Comparison of ENCODE assay signal across 1 cellular context in the genomic region with DNA sequence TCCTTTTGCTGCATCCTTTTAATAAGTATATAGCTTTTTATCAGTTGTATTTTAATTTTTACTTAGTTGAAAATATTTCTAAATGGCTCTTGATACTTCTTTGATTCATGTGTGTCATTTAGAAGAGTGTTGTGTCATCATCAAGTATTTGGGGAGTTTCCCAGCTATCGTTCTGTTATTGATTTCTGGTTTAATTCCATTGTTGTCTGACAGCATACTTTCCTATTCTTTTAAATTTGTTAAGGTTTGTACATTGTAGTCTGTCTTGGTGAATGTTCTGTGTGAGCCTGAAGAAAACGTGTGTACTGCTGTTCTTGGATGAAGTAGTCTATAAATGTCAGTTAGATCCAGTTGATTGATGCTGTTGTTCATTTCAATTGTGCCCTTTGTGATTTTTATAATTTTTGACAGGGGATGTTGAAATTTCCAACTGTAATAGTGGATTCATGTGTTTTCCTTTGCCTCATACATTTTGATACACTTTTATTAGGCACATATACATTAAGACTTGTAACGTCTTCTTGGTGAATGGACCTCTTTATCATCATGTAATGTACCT.
TF ChIP-seq lines count a peak whose summit lies in the region.

No MANE protein-coding gene starts in this region.

TF ChIP-seq in IMR-90, 13 proteins besides CTCF, POLR2A, EP300 and RAD21:
- TF ChIP-seq, protein P1, sequence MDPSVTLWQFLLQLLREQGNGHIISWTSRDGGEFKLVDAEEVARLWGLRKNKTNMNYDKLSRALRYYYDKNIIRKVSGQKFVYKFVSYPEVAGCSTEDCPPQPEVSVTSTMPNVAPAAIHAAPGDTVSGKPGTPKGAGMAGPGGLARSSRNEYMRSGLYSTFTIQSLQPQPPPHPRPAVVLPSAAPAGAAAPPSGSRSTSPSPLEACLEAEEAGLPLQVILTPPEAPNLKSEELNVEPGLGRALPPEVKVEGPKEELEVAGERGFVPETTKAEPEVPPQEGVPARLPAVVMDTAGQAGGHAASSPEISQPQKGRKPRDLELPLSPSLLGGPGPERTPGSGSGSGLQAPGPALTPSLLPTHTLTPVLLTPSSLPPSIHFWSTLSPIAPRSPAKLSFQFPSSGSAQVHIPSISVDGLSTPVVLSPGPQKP (IDR thresholded peaks at IDR 0.05; ENCODE audit: borderline replicate concordance, low read depth, low read length): no peak
- TF ChIP-seq CEBPB (IDR thresholded peaks at IDR 0.05; ENCODE audit: low read depth, low read length) (no peak), MAZ (IDR thresholded peaks at IDR 0.05; ENCODE audit: borderline replicate concordance, low read depth, low read length) (no peak), BHLHE40 (IDR thresholded peaks at IDR 0.05; ENCODE audit: low read depth, low read length) (no peak), CHD1 (IDR thresholded peaks at IDR 0.05; ENCODE audit: low read depth, low read length) (no peak), RCOR1 (IDR thresholded peaks at IDR 0.05; ENCODE audit: insufficient replicate concordance, low read length) (no peak), NFE2L2 (IDR thresholded peaks at IDR 0.05; ENCODE audit: low read depth, low read length) (no peak), SMC3 (IDR thresholded peaks at IDR 0.05; ENCODE audit: low read depth, low read length) (no peak), FOS (IDR thresholded peaks at IDR 0.05; ENCODE audit: low read depth, low read length) (no peak), RFX5 (IDR thresholded peaks at IDR 0.05; ENCODE audit: low read depth, low read length) (no peak), MXI1 (IDR thresholded peaks at IDR 0.05; ENCODE audit: borderline replicate concordance, low read depth, low read length) (no peak), MAFK (IDR thresholded peaks at IDR 0.05; ENCODE audit: low read depth, low read length) (no peak)
- TF ChIP-seq, protein P2, sequence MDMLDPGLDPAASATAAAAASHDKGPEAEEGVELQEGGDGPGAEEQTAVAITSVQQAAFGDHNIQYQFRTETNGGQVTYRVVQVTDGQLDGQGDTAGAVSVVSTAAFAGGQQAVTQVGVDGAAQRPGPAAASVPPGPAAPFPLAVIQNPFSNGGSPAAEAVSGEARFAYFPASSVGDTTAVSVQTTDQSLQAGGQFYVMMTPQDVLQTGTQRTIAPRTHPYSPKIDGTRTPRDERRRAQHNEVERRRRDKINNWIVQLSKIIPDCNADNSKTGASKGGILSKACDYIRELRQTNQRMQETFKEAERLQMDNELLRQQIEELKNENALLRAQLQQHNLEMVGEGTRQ (IDR thresholded peaks at IDR 0.05; ENCODE audit: low read depth, low read length): no peak
